ENCODE assay signal across 9 cellular contexts in the genomic region with DNA sequence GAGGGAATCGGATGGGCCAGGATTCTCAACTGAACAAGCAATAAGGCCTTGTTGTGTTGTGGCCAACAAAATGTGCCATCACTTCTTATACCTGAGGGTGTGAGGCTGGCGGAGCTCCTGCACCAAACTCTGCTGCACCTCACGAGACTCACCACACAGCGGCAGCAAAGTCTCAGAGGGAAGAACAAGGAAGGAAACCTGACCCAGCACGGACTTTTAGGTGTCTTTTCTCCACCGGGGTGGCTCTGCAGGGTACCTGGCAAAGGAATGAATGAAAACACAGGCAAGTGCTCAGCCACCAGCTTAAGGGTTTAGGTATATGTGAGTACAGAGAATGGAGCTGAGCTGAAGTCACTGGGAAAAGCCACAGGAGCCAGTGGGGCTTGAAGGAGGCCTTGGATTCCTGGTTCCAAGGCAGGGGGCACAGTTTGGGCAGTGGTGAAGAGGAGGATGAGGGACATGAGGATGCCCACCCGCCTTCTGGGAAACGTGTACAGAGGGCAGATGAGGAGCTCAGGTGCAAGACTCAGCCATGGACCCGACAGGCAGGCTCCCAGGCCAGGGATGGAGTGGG. TPM values are rescaled to one million over a fixed set of nuclear protein-coding genes. Genes with fewer than 3 reads are reported as not detected.
DNase-seq lines count a peak whose midpoint lies in the region; ATAC-seq and TF ChIP-seq lines count a peak whose summit lies in the region.
"Had no signal": no experiment of that assay in that cellular context is flagged by ENCODE, and none has a peak within 500 bp of the region (broad histone marks: within the 10 kb centered on the region; RNA-seq: fewer than 3 reads in every experiment).

No MANE protein-coding gene starts in this region.

- no peaks in the 10 kb centered on the region for H3K4me1 Mint-ChIP-seq in activated CD8-positive, alpha-beta T cell treated with anti-CD3 and anti-CD28 coated beads for 36 hours (ENCODE audit: low read depth)
- H3K4me1 Mint-ChIP-seq in CD4-positive, alpha-beta memory T cell = no peaks in the 10 kb centered on the region

- no peaks in the 10 kb centered on the region for H3K27me3 ChIP-seq in CD4-positive, alpha-beta memory T cell (ENCODE audit: insufficient read depth, low read length)

- H3K36me3 ChIP-seq in CD4-positive, alpha-beta memory T cell (ENCODE audit: insufficient read depth, low read length) = no peaks in the 10 kb centered on the region

- H3K9me3 Mint-ChIP-seq in activated CD8-positive, alpha-beta T cell treated with anti-CD3 and anti-CD28 coated beads for 36 hours = no peaks in the 10 kb centered on the region
- no peaks in the 10 kb centered on the region for H3K9me3 Mint-ChIP-seq in CD4-positive, alpha-beta memory T cell

- H3K36me3 Mint-ChIP-seq in activated CD8-positive, alpha-beta T cell treated with anti-CD3 and anti-CD28 coated beads for 36 hours (ENCODE audit: low read depth) = no peaks in the 10 kb centered on the region
- no peaks in the 10 kb centered on the region for H3K36me3 Mint-ChIP-seq in CD4-positive, alpha-beta memory T cell

- intact Hi-C loops in activated CD8-positive, alpha-beta T cell treated with anti-CD3 and anti-CD28 coated beads for 36 hours (cut with micrococcal nuclease) = no loop called here
- intact Hi-C loops in CD4-positive, alpha-beta memory T cell (cut with micrococcal nuclease) = no loop called here

- peaks cover 4% of the 10 kb centered on the region for H3K27me3 Mint-ChIP-seq in activated CD8-positive, alpha-beta T cell treated with anti-CD3 and anti-CD28 coated beads for 36 hours
- peaks cover 0 to 6% of the 10 kb centered on the region in 2 donors for H3K27me3 Mint-ChIP-seq in CD4-positive, alpha-beta memory T cell

- peak; percentile 18 for DNase-seq in A172 (ENCODE audit: low spot score)
- DNase-seq in GM10266 (ENCODE audit: extremely low spot score) = peak; percentile 60
- DNase-seq in NCI-H2196 (lab: John Stamatoyannopoulos, UW; ENCODE audit: unreplicated experiment) = peak; percentile 61
- DNase-seq in activated CD8-positive, alpha-beta T cell treated with anti-CD3 and anti-CD28 coated beads for 36 hours = peak; percentile 52
- DNase-seq in hepatic stellate cell (ENCODE audit: low spot score) = peak; percentile 15
- peak; percentile 32 for DNase-seq in stimulated activated CD4-positive, alpha-beta T cell treated with anti-CD3 and anti-CD28 coated beads, Interleukin-1b, Interleukin-23, amount 100 ng/mL, for 48 hours
- no peak for DNase-seq in CD4-positive, alpha-beta memory T cell

- ATAC-seq in HG02763 (IDR thresholded peaks at IDR 0.05; ENCODE audit: unreplicated experiment) = peak; percentile 71
- ATAC-seq in activated CD8-positive, alpha-beta T cell treated with anti-CD3 and anti-CD28 coated beads for 36 hours = peak; percentile 72

- H3K27ac ChIP-seq in CD4-positive, alpha-beta memory T cell (ENCODE audit: low read depth, low read length) = no peak overlapping the region

- no peak overlapping the region for H3K4me3 ChIP-seq in CD4-positive, alpha-beta memory T cell (ENCODE audit: low read length in 2 of 2)

- H3K4me3 Mint-ChIP-seq in activated CD8-positive, alpha-beta T cell treated with anti-CD3 and anti-CD28 coated beads for 36 hours = no peak overlapping the region
- no peak overlapping the region for H3K4me3 Mint-ChIP-seq in CD4-positive, alpha-beta memory T cell

- no peaks in the 10 kb centered on the region for H3K9me3 ChIP-seq in CD4-positive, alpha-beta memory T cell (ENCODE audit: control insufficient read depth in 1 of 2, low read length in 2 of 2)

- CTCF ChIA-PET in activated CD8-positive, alpha-beta T cell treated with anti-CD3 and anti-CD28 coated beads for 36 hours (lab: Charles Lee) = interaction anchor here (0.6 to 1.2 kb wide), 3 partner anchors 12 to 16 kb away, joined by 3 to 4 read pairs (median 3); no protein-coding TSS in a partner anchor
- CTCF ChIA-PET in CD4-positive, alpha-beta memory T cell (lab: Charles Lee; ENCODE audit: partially characterized antibody) = no interaction called here

- POLR2A ChIA-PET in activated CD8-positive, alpha-beta T cell treated with anti-CD3 and anti-CD28 coated beads for 36 hours (lab: Charles Lee) = no interaction called here
- POLR2A ChIA-PET in CD4-positive, alpha-beta memory T cell (lab: Charles Lee; ENCODE audit: partially characterized antibody) = no interaction called here

- TF ChIP-seq CTCF in GM10266 (IDR thresholded peaks at IDR 0.05; ENCODE audit: control insufficient read depth, insufficient read depth, low read depth, missing control alignments) = peak; percentile 71
- peak; percentile 46 for TF ChIP-seq CTCF in activated CD8-positive, alpha-beta T cell treated with anti-CD3 and anti-CD28 coated beads for 36 hours (IDR thresholded peaks at IDR 0.05)

- H3K27ac Mint-ChIP-seq in activated CD8-positive, alpha-beta T cell treated with anti-CD3 and anti-CD28 coated beads for 36 hours = no peak overlapping the region
- H3K27ac Mint-ChIP-seq in CD4-positive, alpha-beta memory T cell = no peak overlapping the region

- no peaks in the 10 kb centered on the region for H3K4me1 ChIP-seq in CD4-positive, alpha-beta memory T cell (ENCODE audit: insufficient read depth, low read length)

RNA-seq across cellular contexts. Expression of gene HSD3B1, which starts 31.1 kb away (rescaled TPM):
- total RNA-seq in A172 (2014; rRNA removed; shearing (Covaris generic)) = not detected in 2 replicates
- not detected for total RNA-seq in activated CD8-positive, alpha-beta T cell treated with anti-CD3 and anti-CD28 coated beads for 36 hours
- total RNA-seq in CD4-positive, alpha-beta memory T cell = not detected
- polyA plus RNA-seq in CD4-positive, alpha-beta memory T cell = not detected
- polyA plus RNA-seq: esophagus had no signal

Comparison
In these comparisons a context has a peak if more than half of its experiments do, and no peak if none do; other contexts are left out.
1. DNase-seq: peak in A172 (single experiment), GM10266 (single experiment), NCI-H2196 (single experiment), activated CD8-positive, alpha-beta T cell treated with anti-CD3 and anti-CD28 coated beads for 36 hours (single experiment), hepatic stellate cell (single experiment) and stimulated activated CD4-positive, alpha-beta T cell treated with anti-CD3 and anti-CD28 coated beads, Interleukin-1b, Interleukin-23, amount 100 ng/mL, for 48 hours (single experiment); none in CD4-positive, alpha-beta memory T cell (0 of 5).